In genomic region chr5:52710972-52711596, GRCh38 we compare ENCODE assay signal across 18 cellular contexts.
DNase-seq lines count a peak whose midpoint lies in the region; ATAC-seq and TF ChIP-seq lines count a peak whose summit lies in the region.
"Had no signal": no experiment of that assay in that cellular context is flagged by ENCODE, and none has a peak within 500 bp of the region (broad histone marks: within the 10 kb centered on the region; RNA-seq: fewer than 3 reads in every experiment).

No MANE protein-coding gene starts in this region.

- TF ChIP-seq CTCF in DND-41 (IDR thresholded peaks at IDR 0.05; ENCODE audit: borderline replicate concordance, extremely low read depth, low read length, poor library complexity, severe bottlenecking) (no peak), fibroblast of lung (conservative IDR thresholded peaks at IDR 0.05 in 1 of 2, IDR thresholded peaks at IDR 0.05 in 1 of 2; ENCODE audit: low read depth in 1 of 2, low read length in 2 of 2) (no peak), osteoblast (IDR thresholded peaks at IDR 0.05; ENCODE audit: extremely low read depth, low read depth, low read length) (no peak)

- H3K4me2 ChIP-seq in DND-41 (ENCODE audit: insufficient read depth, low read length) (peak overlapping the region; percentile 44), fibroblast of lung (ENCODE audit: extremely low read depth, insufficient read depth, low read length) (no peak overlapping the region), osteoblast (ENCODE audit: insufficient read depth, low read length) (no peak overlapping the region)
- H3K4me2 ChIP-seq: neural progenitor cell had no signal

- ATAC-seq in DND-41 (ENCODE audit: insufficient read depth, low read depth), result peak; percentile 47

- DNase-seq in DND-41, result no peak
- peak; percentile 24 for DNase-seq in RPMI7951 (ENCODE audit: low read depth)
- DNase-seq in fibroblast of lung (ENCODE audit: low read depth in 2 of 2), result peak; percentile 11 to 17
- DNase-seq in NCI-H2107 (lab: John Stamatoyannopoulos, UW), result no peak
- no peak for DNase-seq in NCI-H526 treated with DMSO at 0.1 percent for 48 hours (lab: John Stamatoyannopoulos, UW)
- DNase-seq in osteoblast (ENCODE audit: insufficient read length, low spot score, missing footprints), result no peak
- no peak for DNase-seq in GM19238 (ENCODE audit: insufficient read length, low spot score)
- DNase-seq: activated CD4-positive, alpha-beta T cell treated with anti-CD3 and anti-CD28 coated beads for 1 hour; activated gamma-delta T cell treated with Interleukin-2 at 50 U/mL for 16 hours; anterior cingulate cortex; CD4-positive, alpha-beta memory T cell; MG63; NCI-H187 treated with DMSO at 0.1 percent for 48 hours; NCI-H446 treated with DMSO at 0.1 percent for 48 hours; SHP77 treated with DMSO at 0.1 percent for 48 hours had no signal

- H4K20me1 ChIP-seq in DND-41 (ENCODE audit: insufficient read depth, low read length), result no peaks in the 10 kb centered on the region
- no peaks in the 10 kb centered on the region for H4K20me1 ChIP-seq in fibroblast of lung (ENCODE audit: control insufficient read depth, extremely low read depth, insufficient read depth, low read length)
- H4K20me1 ChIP-seq in osteoblast (ENCODE audit: insufficient read depth, low read length), result no peaks in the 10 kb centered on the region

- H3K36me3 ChIP-seq in DND-41 (ENCODE audit: insufficient read depth, low read length) (no peaks in the 10 kb centered on the region), fibroblast of lung (ENCODE audit: control insufficient read depth, insufficient read depth, low read length) (no peaks in the 10 kb centered on the region), mucosa of rectum (ENCODE audit: control insufficient read depth in 2 of 2, insufficient read depth in 2 of 2, low read length in 2 of 2) (no peaks in the 10 kb centered on the region), osteoblast (ENCODE audit: insufficient read depth, low read length) (no peaks in the 10 kb centered on the region)
- H3K36me3 ChIP-seq: MG63, neural progenitor cell had no signal

- H3K9ac ChIP-seq in DND-41 (ENCODE audit: low read depth, low read length) (peak overlapping the region; percentile 27; the same call in 1 of the 2 replicates), fibroblast of lung (ENCODE audit: insufficient read depth, low read length) (no peak overlapping the region), mucosa of rectum (ENCODE audit: low read depth in 1 of 2, low read length in 2 of 2) (no peak overlapping the region)
- H3K9ac ChIP-seq: neural progenitor cell had no signal

- no peaks in the 10 kb centered on the region for H3K79me2 ChIP-seq in DND-41 (ENCODE audit: insufficient read depth, low read length)
- H3K79me2 ChIP-seq in fibroblast of lung (ENCODE audit: control insufficient read depth, insufficient read depth, low read length), result no peaks in the 10 kb centered on the region
- no peaks in the 10 kb centered on the region for H3K79me2 ChIP-seq in osteoblast (ENCODE audit: insufficient read depth, low read length)

- H3K9me3 ChIP-seq in DND-41 (ENCODE audit: insufficient read depth, low read length, severe bottlenecking) (peaks cover 10% of the 10 kb centered on the region), fibroblast of lung (ENCODE audit: control insufficient read depth, insufficient read depth, low read depth, low read length) (no peaks in the 10 kb centered on the region), mucosa of rectum (ENCODE audit: control insufficient read depth in 2 of 2, low read length in 2 of 2) (no peaks in the 10 kb centered on the region), osteoblast (ENCODE audit: low read depth, low read length) (no peaks in the 10 kb centered on the region)
- H3K9me3 ChIP-seq: MG63 had no signal

- H3K4me1 ChIP-seq in DND-41 (ENCODE audit: insufficient read depth, low read length), result peaks cover 72% of the 10 kb centered on the region
- H3K4me1 ChIP-seq in fibroblast of lung (ENCODE audit: control insufficient read depth, extremely low read depth, insufficient read depth, low read length), result peaks cover 8% of the 10 kb centered on the region
- peaks cover 3 to 11% of the 10 kb centered on the region in 2 donors for H3K4me1 ChIP-seq in mucosa of rectum (ENCODE audit: control insufficient read depth in 2 of 2, insufficient read depth in 2 of 2, low read length in 2 of 2)
- H3K4me1 ChIP-seq in osteoblast (ENCODE audit: insufficient read depth, low read length), result peaks cover 29% of the 10 kb centered on the region
- H3K4me1 ChIP-seq: neural progenitor cell had no signal

- H3K27ac ChIP-seq in DND-41 (ENCODE audit: low read length) (peak overlapping the region; percentile 80), fibroblast of lung (ENCODE audit: insufficient read depth, low read length) (no peak overlapping the region), mucosa of rectum (ENCODE audit: low read depth in 2 of 2, low read length in 2 of 2) (peak overlapping the region; percentile 9 to 11), osteoblast (ENCODE audit: low read depth, low read length) (no peak overlapping the region)
- H3K27ac ChIP-seq: coronary artery, neural progenitor cell had no signal

- H3K4me3 ChIP-seq in DND-41 (ENCODE audit: low read depth in 1 of 2, low read length in 2 of 2), result no peak overlapping the region
- no peak overlapping the region for H3K4me3 ChIP-seq in fibroblast of lung (replicated peaks in 1 of 4; ENCODE audit: control extremely low read depth in 1 of 4, insufficient read depth in 1 of 4, low read depth in 3 of 4, low read length in 4 of 4)
- H3K4me3 ChIP-seq in mucosa of rectum (ENCODE audit: low read length in 2 of 2), result no peak overlapping the region
- H3K4me3 ChIP-seq in osteoblast (ENCODE audit: insufficient read depth, low read length), result no peak overlapping the region
- H3K4me3 ChIP-seq: coronary artery, MG63, neural progenitor cell had no signal

- H3K27me3 ChIP-seq in DND-41 (ENCODE audit: insufficient read depth, low read length, poor library complexity) (no peaks in the 10 kb centered on the region), fibroblast of lung (ENCODE audit: control insufficient read depth, insufficient read depth, low read length) (no peaks in the 10 kb centered on the region), mucosa of rectum (ENCODE audit: control insufficient read depth in 2 of 2, insufficient read depth in 2 of 2, low read length in 2 of 2) (no peaks in the 10 kb centered on the region), osteoblast (ENCODE audit: insufficient read depth, low read length) (no peaks in the 10 kb centered on the region)
- H3K27me3 ChIP-seq: MG63, neural progenitor cell had no signal

- H2AFZ ChIP-seq in DND-41 (ENCODE audit: low read depth, low read length) (peak overlapping the region; percentile 24), fibroblast of lung (ENCODE audit: low read length) (no peak overlapping the region), osteoblast (ENCODE audit: low read length) (no peak overlapping the region)
- H2AFZ ChIP-seq: neural progenitor cell had no signal

Comparison
In these comparisons a context has a peak if more than half of its experiments do, and no peak if none do; other contexts are left out.
1. DNase-seq: peak in RPMI7951 (single experiment) and fibroblast of lung (2 of 2); none in DND-41 (single experiment), NCI-H2107 (single experiment), NCI-H526 treated with DMSO at 0.1 percent for 48 hours (single experiment), osteoblast (single experiment) and GM19238 (single experiment).
2. H3K27ac ChIP-seq: peak in DND-41 (single experiment) and mucosa of rectum (2 of 2); none in fibroblast of lung (single experiment) and osteoblast (single experiment).